ENCODE assay signal across 8 cellular contexts in the genomic region with DNA sequence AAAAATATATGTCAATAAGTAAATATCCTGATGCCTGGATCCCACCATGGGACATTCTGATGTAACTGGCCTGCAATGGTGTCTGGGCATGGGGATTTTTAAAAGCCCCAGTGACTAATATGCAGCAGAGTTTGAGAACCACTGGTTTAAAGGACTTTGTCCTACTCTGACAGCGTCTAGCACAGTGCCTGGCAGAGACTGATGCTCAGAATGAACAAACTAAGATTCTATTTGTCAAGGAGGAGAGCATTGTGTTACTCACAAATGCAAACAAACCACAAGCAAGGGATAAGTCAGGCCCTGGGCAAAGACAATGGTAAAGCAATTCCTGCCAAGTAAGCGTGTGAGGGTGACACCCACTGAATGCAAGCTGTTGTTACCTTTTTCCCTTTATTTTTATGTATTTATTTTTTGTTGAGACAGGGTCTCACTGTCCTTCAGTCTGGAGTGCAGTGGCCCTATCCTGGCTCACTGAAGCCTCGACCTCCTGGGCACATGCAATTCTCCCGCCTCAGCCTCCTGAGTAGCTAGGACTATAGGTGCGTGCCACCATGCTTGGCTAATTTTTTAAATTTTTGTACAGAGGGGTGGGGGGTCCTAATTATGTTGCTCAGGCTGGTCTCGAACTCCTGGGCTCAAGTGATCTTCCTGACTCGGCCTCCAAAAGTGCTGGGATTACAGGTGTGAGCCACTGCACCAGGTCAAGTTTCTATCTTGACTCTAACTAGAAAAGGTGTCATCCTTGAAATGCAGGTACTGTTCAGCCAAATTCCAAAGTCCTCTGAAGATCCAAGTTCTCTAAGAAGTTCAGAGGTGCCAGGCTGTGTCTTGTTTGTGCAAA. TPM values are rescaled to one million over a fixed set of nuclear protein-coding genes. Genes with fewer than 3 reads are reported as not detected.
A peak's percentile ranks its signal among the peaks of the same experiment; 100 is the strongest.
DNase-seq lines count a peak whose midpoint lies in the region; ATAC-seq and TF ChIP-seq lines count a peak whose summit lies in the region.

No MANE protein-coding gene starts in this region.

- intact Hi-C loops in activated naive CD4-positive, alpha-beta T cell treated with anti-CD3 and anti-CD28 coated beads for 36 hours (cut with micrococcal nuclease), result loop anchor here (1.0 to 5.0 kb wide), 7 partner anchors 9 to 580 kb away; a partner anchor contains a TSS
- intact Hi-C loops in testis (cut with DNase I; ENCODE audit: low total_unique reads), result no loop called here

- no peak overlapping the region for H3K27ac Mint-ChIP-seq in activated naive CD4-positive, alpha-beta T cell treated with anti-CD3 and anti-CD28 coated beads for 36 hours
- peak overlapping the region; percentile 54 for H3K27ac Mint-ChIP-seq in activated naive CD8-positive, alpha-beta T cell

- peaks cover 10% of the 10 kb centered on the region for H3K9me3 Mint-ChIP-seq in activated naive CD4-positive, alpha-beta T cell treated with anti-CD3 and anti-CD28 coated beads for 36 hours
- peaks cover 9% of the 10 kb centered on the region for H3K9me3 Mint-ChIP-seq in activated naive CD8-positive, alpha-beta T cell (ENCODE audit: low read depth)

- H3K4me3 Mint-ChIP-seq in activated naive CD4-positive, alpha-beta T cell treated with anti-CD3 and anti-CD28 coated beads for 36 hours, result peak overlapping the region; percentile 96
- peak overlapping the region; percentile 79 for H3K4me3 Mint-ChIP-seq in activated naive CD8-positive, alpha-beta T cell

- H3K36me3 ChIP-seq in testis (ENCODE audit: low read depth, missing control alignments), result no peaks in the 10 kb centered on the region

- no peak for TF ChIP-seq CTCF in testis (IDR thresholded peaks at IDR 0.05)

- 74 to 88% methylated on average over 7 of the region's 7 CpGs for WGBS in testis, 2 donors

- no peaks in the 10 kb centered on the region for H3K9me3 ChIP-seq in testis

- H3K4me1 ChIP-seq in testis, result peaks cover 6% of the 10 kb centered on the region

- peak; percentile 41 for DNase-seq in activated naive CD4-positive, alpha-beta T cell treated with anti-CD3 and anti-CD28 coated beads for 36 hours
- no peak for DNase-seq in activated naive CD4-positive, alpha-beta T cell treated with anti-CD3 and anti-CD28 coated beads, Interleukin-2, amount 50 U/mL, for 16 hours
- DNase-seq in kidney glomerular epithelial cell (lab: John Stamatoyannopoulos, UW) (peak; percentile 34), testis (no peak), GM19240 (ENCODE audit: insufficient read length, low spot score) (no peak)

- H3K4me1 Mint-ChIP-seq in activated naive CD4-positive, alpha-beta T cell treated with anti-CD3 and anti-CD28 coated beads for 36 hours (ENCODE audit: low read depth), result peaks cover 27% of the 10 kb centered on the region
- peaks cover 34% of the 10 kb centered on the region for H3K4me1 Mint-ChIP-seq in activated naive CD8-positive, alpha-beta T cell (ENCODE audit: low read depth)

- CTCF ChIA-PET in activated naive CD4-positive, alpha-beta T cell treated with anti-CD3 and anti-CD28 coated beads for 36 hours (lab: Charles Lee), result interaction anchor here (0.8 kb wide), 1 partner anchor 26 kb away, joined by 4 read pairs; no protein-coding TSS in a partner anchor

- no peaks in the 10 kb centered on the region for H3K27me3 Mint-ChIP-seq in activated naive CD4-positive, alpha-beta T cell treated with anti-CD3 and anti-CD28 coated beads for 36 hours (ENCODE audit: low read depth)
- H3K27me3 Mint-ChIP-seq in activated naive CD8-positive, alpha-beta T cell, result no peaks in the 10 kb centered on the region

- H3K27ac ChIP-seq in testis, result peak overlapping the region in 1 of 2 donors; percentile 50

- peak overlapping the region; percentile 71 to 85 for H3K4me3 ChIP-seq in testis

- no peak for TF ChIP-seq POLR2A in testis (IDR thresholded peaks at IDR 0.05)

- no peaks in the 10 kb centered on the region for H3K36me3 Mint-ChIP-seq in activated naive CD4-positive, alpha-beta T cell treated with anti-CD3 and anti-CD28 coated beads for 36 hours (ENCODE audit: low read depth)
- peaks cover 17% of the 10 kb centered on the region for H3K36me3 Mint-ChIP-seq in activated naive CD8-positive, alpha-beta T cell

- ATAC-seq in GM18873 (IDR thresholded peaks at IDR 0.05; ENCODE audit: low FRiP score, unreplicated experiment) (no peak), HG02970 (IDR thresholded peaks at IDR 0.05; ENCODE audit: low FRiP score, unreplicated experiment) (no peak)

- H3K27me3 ChIP-seq in testis, result no peaks in the 10 kb centered on the region

RNA-seq across cellular contexts. Expression of a gene that starts 0.9 kb away (rescaled TPM):
- total RNA-seq in activated naive CD4-positive, alpha-beta T cell treated with anti-CD3 and anti-CD28 coated beads for 36 hours, result 10 to 100 TPM; 10.8 to 12.6 TPM
- 10 to 100 TPM; 15.4 to 18.4 TPM for total RNA-seq in testis
- 13.4 TPM for polyA plus RNA-seq in testis (ENCODE audit: insufficient read depth, low read depth, low replicate concordance)

Comparison
In these comparisons a context has a peak if more than half of its experiments do, and no peak if none do; other contexts are left out.
1. DNase-seq: peak in activated naive CD4-positive, alpha-beta T cell treated with anti-CD3 and anti-CD28 coated beads for 36 hours (single experiment) and kidney glomerular epithelial cell (single experiment); none in activated naive CD4-positive, alpha-beta T cell treated with anti-CD3 and anti-CD28 coated beads, Interleukin-2, amount 50 U/mL, for 16 hours (single experiment), testis (single experiment) and GM19240 (single experiment).